ENCODE assay signal across 26 cellular contexts in the genomic region with DNA sequence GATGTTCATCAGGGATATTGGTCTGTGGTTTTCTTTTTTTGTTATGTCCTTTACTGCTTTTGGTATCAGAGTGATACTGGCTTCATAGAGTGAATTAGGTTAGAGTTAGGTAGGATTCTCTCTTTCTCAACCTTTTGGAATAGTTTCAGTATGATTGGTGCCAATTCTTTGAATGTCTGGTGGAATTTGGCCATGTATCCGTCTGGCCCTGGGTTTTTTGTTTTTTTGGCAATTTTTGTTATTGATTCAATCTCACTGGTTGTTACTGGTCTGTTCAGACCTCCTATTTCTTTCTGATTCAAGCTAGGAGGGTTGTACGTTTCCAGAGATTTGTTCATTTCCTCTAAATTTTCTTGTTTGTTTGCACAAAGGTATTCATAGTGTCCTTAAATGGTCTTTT.
"Had no signal": no experiment of that assay in that cellular context is flagged by ENCODE, and none has a peak within 500 bp of the region (broad histone marks: within the 10 kb centered on the region; RNA-seq: fewer than 3 reads in every experiment).

No MANE protein-coding gene starts in this region.

- H3K27me3 ChIP-seq: cardiac muscle cell, gastroesophageal sphincter, heart left ventricle, thyroid gland had no signal

- ATAC-seq: activated CD8-positive, alpha-beta T cell treated with anti-CD3 and anti-CD28 coated beads for 36 hours; activated naive CD4-positive, alpha-beta T cell treated with anti-CD3 and anti-CD28 coated beads, Interleukin-2, amount 50 U/mL, for 72 hours; activated T-cell treated with anti-CD3 and anti-CD28 coated beads, Interleukin-2, amount 50 U/mL, for 4 hours; activated T-helper 17 cell treated with anti-CD3 and anti-CD28 coated beads, Interleukin-2, amount 50 U/mL, for 72 hours; effector memory CD8-positive, alpha-beta T cell; gastroesophageal sphincter; heart left ventricle; sciatic nerve; stimulated activated effector memory CD8-positive, alpha-beta T cell treated with anti-CD3 and anti-CD28 coated beads, Interleukin-12 subunit alpha, Interleukin-12 subunit beta, amount 100 ng/mL, for 72 hours; stimulated activated naive CD8-positive, alpha-beta T cell treated with anti-CD3 and anti-CD28 coated beads, Interleukin-15, amount 100 ng/mL, for 72 hours had no signal

- H3K27me3 Mint-ChIP-seq: activated B cell treated with CpG ODN at 0.5 μM for 24 hours; activated CD8-positive, alpha-beta T cell treated with anti-CD3 and anti-CD28 coated beads for 36 hours; activated T-helper 17 cell treated with anti-CD3 and anti-CD28 coated beads, Interleukin-2, amount 50 U/mL, for 72 hours; brain; effector memory CD8-positive, alpha-beta T cell; stimulated activated naive CD8-positive, alpha-beta T cell treated with anti-CD3 and anti-CD28 coated beads, Interleukin-15, amount 100 ng/mL, for 72 hours had no signal

- DNase-seq: activated B cell treated with CpG ODN at 0.5 μM for 24 hours; activated CD4-positive, alpha-beta T cell treated with anti-CD3 and anti-CD28 coated beads, Interleukin-2, amount 50 U/mL, for 1 hour; activated CD8-positive, alpha-beta T cell treated with anti-CD3 and anti-CD28 coated beads for 36 hours; activated gamma-delta T cell treated with Interleukin-2 at 50 U/mL for 16 hours; activated T-cell treated with anti-CD3 and anti-CD28 coated beads, Interleukin-2, amount 50 U/mL, for 4 hours; cortex of kidney; effector memory CD8-positive, alpha-beta T cell; erythroblast; heart left ventricle; hypothalamus; immature natural killer cell; small intestine; stimulated activated CD4-positive, alpha-beta T cell treated with anti-CD3 and anti-CD28 coated beads, Interleukin-4, amount 100 ng/mL, for 24 hours; stimulated activated naive CD8-positive, alpha-beta T cell treated with anti-CD3 and anti-CD28 coated beads, Interleukin-15, amount 100 ng/mL, for 72 hours; substantia nigra; T-helper 2 cell; thyroid gland had no signal

- H3K4me3 Mint-ChIP-seq: activated B cell treated with CpG ODN at 0.5 μM for 24 hours; activated CD8-positive, alpha-beta T cell treated with anti-CD3 and anti-CD28 coated beads for 36 hours; activated T-cell treated with anti-CD3 and anti-CD28 coated beads, Interleukin-2, amount 50 U/mL, for 4 hours; activated T-helper 17 cell treated with anti-CD3 and anti-CD28 coated beads, Interleukin-2, amount 50 U/mL, for 72 hours; brain; effector memory CD8-positive, alpha-beta T cell; immature natural killer cell; nephron; stimulated activated effector memory CD8-positive, alpha-beta T cell treated with anti-CD3 and anti-CD28 coated beads, Interleukin-12 subunit alpha, Interleukin-12 subunit beta, amount 100 ng/mL, for 72 hours; stimulated activated naive CD8-positive, alpha-beta T cell treated with anti-CD3 and anti-CD28 coated beads, Interleukin-15, amount 100 ng/mL, for 72 hours had no signal

- H3K27ac ChIP-seq: cardiac muscle cell, gastroesophageal sphincter, heart left ventricle, thyroid gland had no signal

- H3K4me3 ChIP-seq: cardiac muscle cell, gastroesophageal sphincter, heart left ventricle, lung, thyroid gland had no signal

- H3K27ac Mint-ChIP-seq: activated B cell treated with CpG ODN at 0.5 μM for 24 hours; activated CD8-positive, alpha-beta T cell treated with anti-CD3 and anti-CD28 coated beads for 36 hours; activated T-helper 17 cell treated with anti-CD3 and anti-CD28 coated beads, Interleukin-2, amount 50 U/mL, for 72 hours; brain; immature natural killer cell; nephron; stimulated activated effector memory CD8-positive, alpha-beta T cell treated with anti-CD3 and anti-CD28 coated beads, Interleukin-12 subunit alpha, Interleukin-12 subunit beta, amount 100 ng/mL, for 72 hours; stimulated activated naive CD8-positive, alpha-beta T cell treated with anti-CD3 and anti-CD28 coated beads, Interleukin-15, amount 100 ng/mL, for 72 hours had no signal

- H3K9me3 Mint-ChIP-seq: activated B cell treated with CpG ODN at 0.5 μM for 24 hours; activated CD8-positive, alpha-beta T cell treated with anti-CD3 and anti-CD28 coated beads for 36 hours; activated naive CD4-positive, alpha-beta T cell treated with anti-CD3 and anti-CD28 coated beads, Interleukin-2, amount 50 U/mL, for 72 hours; activated T-cell treated with anti-CD3 and anti-CD28 coated beads, Interleukin-2, amount 50 U/mL, for 4 hours; activated T-helper 17 cell treated with anti-CD3 and anti-CD28 coated beads, Interleukin-2, amount 50 U/mL, for 72 hours; effector memory CD8-positive, alpha-beta T cell; immature natural killer cell; nephron; stimulated activated effector memory CD8-positive, alpha-beta T cell treated with anti-CD3 and anti-CD28 coated beads, Interleukin-12 subunit alpha, Interleukin-12 subunit beta, amount 100 ng/mL, for 72 hours; stimulated activated naive CD8-positive, alpha-beta T cell treated with anti-CD3 and anti-CD28 coated beads, Interleukin-15, amount 100 ng/mL, for 72 hours had no signal
